Comparison of ENCODE assay signal across 3 cellular contexts in genomic region chr6:107778242-107778641, GRCh38.
TF ChIP-seq lines count a peak whose summit lies in the region.

No MANE protein-coding gene starts in this region.

TF ChIP-seq in HepG2, 621 proteins besides CTCF, POLR2A, EP300 and RAD21:
- TF ChIP-seq ZNF549 (CRISPR knock-in tag; IDR thresholded peaks at IDR 0.05), result no peak
- peak; percentile 81 for TF ChIP-seq MAFF (IDR thresholded peaks at IDR 0.05; ENCODE audit: low read depth, low read length)
- TF ChIP-seq MAFK (conservative IDR thresholded peaks at IDR 0.05 in 1 of 2, IDR thresholded peaks at IDR 0.05 in 1 of 2; ENCODE audit: low read length in 2 of 2), result peak; percentile 80 to 85

TF ChIP-seq in IMR-90, 13 proteins besides CTCF, POLR2A, EP300 and RAD21:
- TF ChIP-seq MAFK (IDR thresholded peaks at IDR 0.05; ENCODE audit: low read depth, low read length), result peak; percentile 75
- TF ChIP-seq CHD1 (IDR thresholded peaks at IDR 0.05; ENCODE audit: low read depth, low read length), result no peak
- no peak for TF ChIP-seq FOS (IDR thresholded peaks at IDR 0.05; ENCODE audit: low read depth, low read length)

TF ChIP-seq in K562, 482 proteins besides CTCF, POLR2A, EP300 and RAD21:
- peak; percentile 79 for TF ChIP-seq ZNF316 (IDR thresholded peaks at IDR 0.05)
- peak; percentile 70; the same call in 1 of the 2 replicates for TF ChIP-seq C11orf30 (IDR thresholded peaks at IDR 0.05; ENCODE audit: low read depth)
- TF ChIP-seq NUFIP1 (IDR thresholded peaks at IDR 0.05; ENCODE audit: partially characterized antibody), result no peak
- peak; percentile 50; the same call in 1 of the 2 replicates for TF ChIP-seq MAFK (IDR thresholded peaks at IDR 0.05; ENCODE audit: low read length)
- peak; percentile 67 for TF ChIP-seq MAFG (tag; conservative IDR thresholded peaks at IDR 0.05)
- peak; percentile 66 for TF ChIP-seq MAFF (IDR thresholded peaks at IDR 0.05; ENCODE audit: low read length)
